ENCODE assay signal across 8 cellular contexts in the genomic region with DNA sequence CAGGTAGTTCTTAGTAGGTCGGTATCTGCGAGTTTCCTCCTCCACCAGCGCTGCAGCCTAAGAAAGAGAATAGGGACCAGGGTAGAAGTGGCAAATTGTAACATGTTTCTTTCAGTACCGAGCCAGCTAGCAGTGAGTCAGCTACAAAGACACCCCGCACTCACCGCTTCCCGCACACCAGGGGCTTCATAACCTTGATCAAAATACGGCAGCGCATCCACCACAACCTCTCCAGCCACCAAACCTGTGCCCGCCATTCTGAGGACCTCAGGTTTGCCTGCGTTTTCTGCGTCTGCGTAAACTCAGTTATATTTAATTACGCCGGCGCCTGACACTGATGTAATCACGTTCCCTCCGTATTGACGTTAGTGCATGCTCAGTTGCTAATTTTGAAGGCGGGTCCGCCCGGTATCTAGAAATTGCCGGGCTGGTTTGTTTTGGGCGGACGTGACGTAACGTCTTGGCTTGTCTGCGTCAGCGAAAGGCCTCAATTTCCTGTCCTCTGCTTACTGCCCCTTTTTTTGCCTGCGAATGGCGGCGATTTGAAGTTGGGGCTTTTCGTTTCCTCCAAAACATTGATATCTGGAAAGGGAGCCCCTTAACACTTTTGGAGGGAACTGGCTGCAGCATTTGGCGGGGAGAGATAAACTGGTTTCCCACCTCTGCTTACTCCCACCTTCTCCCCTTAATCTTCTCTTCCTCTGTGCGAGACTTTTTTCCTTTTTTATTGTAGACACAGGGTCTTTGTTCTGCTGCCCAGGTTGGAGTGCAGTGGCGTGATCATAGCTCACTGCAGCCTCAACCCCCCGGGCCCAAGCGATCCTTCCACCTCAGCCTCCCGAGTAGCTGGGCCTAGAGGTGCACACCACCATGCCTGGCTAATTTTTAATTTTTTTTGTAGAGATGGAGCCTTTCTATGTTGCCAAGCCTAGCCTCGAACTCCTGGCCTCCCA. TPM values are rescaled to one million over a fixed set of nuclear protein-coding genes. Genes with fewer than 3 reads are reported as not detected.
DNase-seq lines count a peak whose midpoint lies in the region; ATAC-seq and TF ChIP-seq lines count a peak whose summit lies in the region.

Gene BCAS2, minus strand, starts transcription at position 281 of the 953 bp plus-strand sequence. Its CDS starts 24 bp downstream, at position 257.

- no peaks in the 10 kb centered on the region for H3K9me3 ChIP-seq in ascending aorta
- no peaks in the 10 kb centered on the region for H3K9me3 ChIP-seq in right cardiac atrium (ENCODE audit: control insufficient read depth, low read length)
- H3K9me3 ChIP-seq in uterus, result no peaks in the 10 kb centered on the region

- peak; percentile 99 for ATAC-seq in GM18502 (IDR thresholded peaks at IDR 0.05; ENCODE audit: poor library complexity, unreplicated experiment)
- ATAC-seq in HG02970 (IDR thresholded peaks at IDR 0.05; ENCODE audit: low FRiP score, unreplicated experiment), result peak; percentile 99
- ATAC-seq in right cardiac atrium, result peak; percentile 99

- H3K27ac Mint-ChIP-seq in T-helper 2 cell treated with Interferon-gamma antibody and Interleukin-4, amounts not matched to agents 5 μg/mL and 100 μg/mL, for 36 hours, result peak within 1 kb of the TSS; percentile 94

- peaks cover 22% of the 10 kb centered on the region for H3K36me3 Mint-ChIP-seq in T-helper 2 cell treated with Interferon-gamma antibody and Interleukin-4, amounts not matched to agents 5 μg/mL and 100 μg/mL, for 36 hours (ENCODE audit: low read depth)

- peaks cover 3% of the 10 kb centered on the region for H3K27me3 Mint-ChIP-seq in T-helper 2 cell treated with Interferon-gamma antibody and Interleukin-4, amounts not matched to agents 5 μg/mL and 100 μg/mL, for 36 hours (ENCODE audit: low read depth)

- H3K9me3 Mint-ChIP-seq in T-helper 2 cell treated with Interferon-gamma antibody and Interleukin-4, amounts not matched to agents 5 μg/mL and 100 μg/mL, for 36 hours, result peaks cover 8% of the 10 kb centered on the region

- H3K27ac ChIP-seq in ascending aorta, result peak within 1 kb of the TSS; percentile 75 to 87
- H3K27ac ChIP-seq in right cardiac atrium (ENCODE audit: low read length), result peak within 1 kb of the TSS; percentile 99
- peak within 1 kb of the TSS; percentile 92 to 99 for H3K27ac ChIP-seq in uterus

- peaks cover 0 to 24% of the 10 kb centered on the region in 2 donors for H3K4me1 ChIP-seq in ascending aorta
- H3K4me1 ChIP-seq in right cardiac atrium (ENCODE audit: control insufficient read depth, insufficient read depth, low read length), result no peaks in the 10 kb centered on the region
- peaks cover 0 to 15% of the 10 kb centered on the region in 2 donors for H3K4me1 ChIP-seq in uterus

- TF ChIP-seq POLR2A in uterus (IDR thresholded peaks at IDR 0.05), result peak; percentile 85 to 96

- H3K4me3 ChIP-seq in ascending aorta (peak within 1 kb of the TSS; percentile 70 to 72), right cardiac atrium (ENCODE audit: low read length) (peak within 1 kb of the TSS; percentile 100), uterus (peak within 1 kb of the TSS; percentile 65 to 87)

- intact Hi-C loops in ascending aorta (cut with DNase I) (loop anchor here (1.0 to 10.0 kb wide), 9 partner anchors 71 to 1991 kb away; partner anchors contain the start of genes AP4B1, CD58, CSDE1 and DCLRE1B), right cardiac atrium (cut with DNase I) (loop anchor here in 1 of 4 donors (5.0 kb wide), 1 partner anchor 709 kb away; the partner anchor contains the start of gene PTPN22), uterus (cut with DNase I; ENCODE audit: low total_unique reads) (loop anchor here (10.0 kb wide), 1 partner anchor 237 kb away; no protein-coding TSS in a partner anchor)

- no peaks in the 10 kb centered on the region for H3K27me3 ChIP-seq in ascending aorta
- no peaks in the 10 kb centered on the region for H3K27me3 ChIP-seq in right cardiac atrium (ENCODE audit: control insufficient read depth, insufficient read depth)
- H3K27me3 ChIP-seq in uterus, result no peaks in the 10 kb centered on the region

- no peak for TF ChIP-seq CTCF in ascending aorta (IDR thresholded peaks at IDR 0.05)
- peak in 1 of 4 experiments; percentile 13 for TF ChIP-seq CTCF in uterus (IDR thresholded peaks at IDR 0.05)

- H3K4me3 Mint-ChIP-seq in T-helper 2 cell treated with Interferon-gamma antibody and Interleukin-4, amounts not matched to agents 5 μg/mL and 100 μg/mL, for 36 hours, result peak within 1 kb of the TSS; percentile 94

- peak; percentile 95 to 96 for DNase-seq in NCI-H1930 (lab: John Stamatoyannopoulos, UW)
- peak; percentile 95 for DNase-seq in T-helper 2 cell treated with Interferon-gamma antibody and Interleukin-4, amounts not matched to agents 5 μg/mL and 100 μg/mL, for 36 hours (ENCODE audit: low spot score)
- DNase-seq in ascending aorta (ENCODE audit: low spot score in 2 of 2), result peak; percentile 93 to 99
- peak; percentile 97 to 98 (median 97) for DNase-seq in right cardiac atrium
- peak; percentile 97 for DNase-seq in pulmonary artery endothelial cell (ENCODE audit: low read depth, low spot score)
- peak; percentile 97 to 99 for DNase-seq in uterus

- peaks cover 20% of the 10 kb centered on the region for H3K4me1 Mint-ChIP-seq in T-helper 2 cell treated with Interferon-gamma antibody and Interleukin-4, amounts not matched to agents 5 μg/mL and 100 μg/mL, for 36 hours (ENCODE audit: low read depth)

- H3K36me3 ChIP-seq in ascending aorta, result peaks cover 11% of the 10 kb centered on the region in 2 donors
- no peaks in the 10 kb centered on the region for H3K36me3 ChIP-seq in uterus

- 6% methylated on average over 40 of the region's 40 CpGs for WGBS in right cardiac atrium

RNA-seq across cellular contexts. Expression of gene BCAS2, which starts in this region (rescaled TPM):
- total RNA-seq in ascending aorta (26.1 TPM), right cardiac atrium (10 to 100 TPM; 33.0 to 36.0 (median 33.8) TPM), pulmonary artery endothelial cell (37.8 and 51.3 TPM in 2 replicates), uterus (10 to 100 TPM; 31.8 to 61.2 (median 40.2) TPM)
- polyA plus RNA-seq in right cardiac atrium, result 40.1 TPM

Comparison
In these comparisons a context has a peak if more than half of its experiments do, and no peak if none do; other contexts are left out.
1. Peak in every context shown above with its lines: DNase-seq, ATAC-seq, H3K4me3 ChIP-seq and H3K27ac ChIP-seq.